Comparison of ENCODE assay signal across 10 cellular contexts in genomic region chr12:120886194-120887018, GRCh38. TPM values are rescaled to one million over a fixed set of nuclear protein-coding genes. Genes with fewer than 3 reads are reported as not detected.
A peak's percentile ranks its signal among the peaks of the same experiment; 100 is the strongest.
DNase-seq lines count a peak whose midpoint lies in the region; ATAC-seq and TF ChIP-seq lines count a peak whose summit lies in the region.
"Had no signal": no experiment of that assay in that cellular context is flagged by ENCODE, and none has a peak within 500 bp of the region (broad histone marks: within the 10 kb centered on the region; RNA-seq: fewer than 3 reads in every experiment).

No MANE protein-coding gene starts in this region.

- no peak overlapping the region for H3K23ac ChIP-seq in neuronal stem cell (ENCODE audit: low read depth, low read length, poor library complexity)

- H3K36me3 ChIP-seq in OCI-LY1 (ENCODE audit: insufficient read depth, low read length) (no peaks in the 10 kb centered on the region), neuronal stem cell (replicated peaks in 1 of 2; ENCODE audit: control insufficient read depth in 2 of 2, insufficient read depth in 2 of 2, low read length in 2 of 2) (no peaks in the 10 kb centered on the region)

- H3K4me2 ChIP-seq in OCI-LY1 (ENCODE audit: low read length) (peak overlapping the region; percentile 54), neuronal stem cell (ENCODE audit: insufficient read depth, low read length, poor library complexity, severe bottlenecking) (no peak overlapping the region)
- H3K4me2 ChIP-seq: hepatocyte had no signal

- no peak overlapping the region for H3K18ac ChIP-seq in neuronal stem cell (ENCODE audit: low read length)

- H3K9ac ChIP-seq in OCI-LY1 (ENCODE audit: low read length) (peak overlapping the region; percentile 4; the same call in 1 of the 2 replicates), neuronal stem cell (ENCODE audit: low read depth, low read length, poor library complexity) (no peak overlapping the region)

- CTCF ChIA-PET in activated CD4-positive, alpha-beta T cell treated with anti-CD3 and anti-CD28 coated beads, Interleukin-2, amount 10 ng/mL, durations not matched to agents 7 days and 5 days (lab: Charles Lee) = interaction anchor here (0.5 to 1.1 kb wide), 3 partner anchors 30 to 267 kb away, joined by 3 to 4 read pairs (median 4); no protein-coding TSS in a partner anchor

- H3K27ac ChIP-seq in OCI-LY1 (ENCODE audit: low read depth, low read length, poor library complexity, severe bottlenecking) (peak overlapping the region; percentile 38), neuronal stem cell (replicated peaks; ENCODE audit: low read length) (no peak overlapping the region)
- H3K27ac ChIP-seq: hepatocyte, VCaP had no signal

- H4K8ac ChIP-seq in neuronal stem cell (ENCODE audit: low read depth, low read length) = no peak overlapping the region

- no peak overlapping the region for H4K91ac ChIP-seq in neuronal stem cell (ENCODE audit: low read depth, low read length, poor library complexity)

- H2AK5ac ChIP-seq in neuronal stem cell (ENCODE audit: low read depth, low read length) = no peak overlapping the region

- H2BK5ac ChIP-seq in neuronal stem cell (ENCODE audit: low read length) = no peak overlapping the region

- H3K4me3 ChIP-seq in OCI-LY1 (ENCODE audit: low read depth, low read length, poor library complexity, severe bottlenecking) (peak overlapping the region; percentile 16), neuronal stem cell (ENCODE audit: low read length in 2 of 2) (no peak overlapping the region)
- H3K4me3 ChIP-seq: hepatocyte had no signal

- peak; percentile 81 for ATAC-seq in HG02678 (IDR thresholded peaks at IDR 0.05; ENCODE audit: unreplicated experiment)
- ATAC-seq in stimulated activated memory B cell treated with anti-CD40 and anti-IgM and Interleukin-4, amounts not matched to agents 10 μg/mL and 1 μg/mL and 100 μg/mL, for 72 hours = peak; percentile 95

- H3K9me2 ChIP-seq in OCI-LY1 (ENCODE audit: low read depth, low read length) = no peaks in the 10 kb centered on the region

- H3K79me1 ChIP-seq in neuronal stem cell (ENCODE audit: low read depth, low read length) = peaks cover 2% of the 10 kb centered on the region

- H4K20me1 ChIP-seq in OCI-LY1 (ENCODE audit: insufficient read depth, low read length) = no peaks in the 10 kb centered on the region

- H2BK12ac ChIP-seq in neuronal stem cell (ENCODE audit: low read length) = no peak overlapping the region

- no peak for TF ChIP-seq CTCF in OCI-LY1 (IDR thresholded peaks at IDR 0.05; ENCODE audit: low read length)

- peaks cover 83% of the 10 kb centered on the region for H3K79me2 ChIP-seq in OCI-LY1 (ENCODE audit: insufficient read depth, low read length)

- no CpG with 5 or more reads among the region's 4 CpGs for WGBS in neuronal stem cell (ENCODE audit: extremely low coverage in 2 of 2, insufficient read length in 2 of 2, insufficient replicate concordance in 1 of 2), 2 donors

- H3K9me3 ChIP-seq in OCI-LY1 (ENCODE audit: low read length) (no peaks in the 10 kb centered on the region), neuronal stem cell (replicated peaks in 1 of 2; ENCODE audit: control insufficient read depth in 2 of 2, insufficient read depth in 1 of 2, low read depth in 1 of 2, low read length in 2 of 2) (no peaks in the 10 kb centered on the region)

- H3K4ac ChIP-seq in neuronal stem cell (ENCODE audit: low read length) = no peak overlapping the region

- no peaks in the 10 kb centered on the region for H3K27me3 ChIP-seq in OCI-LY1 (ENCODE audit: insufficient read depth, low read length)
- H3K27me3 ChIP-seq in neuronal stem cell (ENCODE audit: control insufficient read depth in 3 of 3, insufficient read depth in 3 of 3, low read depth in 1 of 3, low read length in 3 of 3) = no peaks in the 10 kb centered on the region
- H3K27me3 ChIP-seq: hepatocyte had no signal

- peak overlapping the region; percentile 85 for H3K27ac Mint-ChIP-seq in activated CD4-positive, alpha-beta T cell treated with anti-CD3 and anti-CD28 coated beads, Interleukin-2, amount 10 ng/mL, durations not matched to agents 7 days and 5 days
- H3K27ac Mint-ChIP-seq in stimulated activated memory B cell treated with anti-CD40 and anti-IgM and Interleukin-4, amounts not matched to agents 10 μg/mL and 1 μg/mL and 100 μg/mL, for 72 hours = peak overlapping the region; percentile 80

- no peaks in the 10 kb centered on the region for H3K9me3 Mint-ChIP-seq in activated CD4-positive, alpha-beta T cell treated with anti-CD3 and anti-CD28 coated beads, Interleukin-2, amount 10 ng/mL, durations not matched to agents 7 days and 5 days
- no peaks in the 10 kb centered on the region for H3K9me3 Mint-ChIP-seq in stimulated activated memory B cell treated with anti-CD40 and anti-IgM and Interleukin-4, amounts not matched to agents 10 μg/mL and 1 μg/mL and 100 μg/mL, for 72 hours

- H3K4me3 Mint-ChIP-seq in activated CD4-positive, alpha-beta T cell treated with anti-CD3 and anti-CD28 coated beads, Interleukin-2, amount 10 ng/mL, durations not matched to agents 7 days and 5 days = peak overlapping the region; percentile 10
- peak overlapping the region; percentile 57 for H3K4me3 Mint-ChIP-seq in stimulated activated memory B cell treated with anti-CD40 and anti-IgM and Interleukin-4, amounts not matched to agents 10 μg/mL and 1 μg/mL and 100 μg/mL, for 72 hours

- DNase-seq in activated CD4-positive, alpha-beta T cell treated with anti-CD3 and anti-CD28 coated beads, Interleukin-2, amount 10 ng/mL, durations not matched to agents 7 days and 5 days = peak; percentile 18
- DNase-seq in activated CD4-positive, alpha-beta T cell treated with anti-CD3 and anti-CD28 coated beads, Interleukin-2, amount 50 U/mL, for 48 hours = no peak
- DNase-seq in neuronal stem cell (ENCODE audit: low spot score) (no peak), NCI-H2171 (lab: John Stamatoyannopoulos, UW) (no peak)
- no peak for DNase-seq in activated CD8-positive, alpha-beta memory T cell treated with anti-CD3 and anti-CD28 coated beads, Interleukin-2, amount 50 U/mL, for 4 hours

- H3K4me1 Mint-ChIP-seq in activated CD4-positive, alpha-beta T cell treated with anti-CD3 and anti-CD28 coated beads, Interleukin-2, amount 10 ng/mL, durations not matched to agents 7 days and 5 days = peaks cover 50% of the 10 kb centered on the region
- H3K4me1 Mint-ChIP-seq in stimulated activated memory B cell treated with anti-CD40 and anti-IgM and Interleukin-4, amounts not matched to agents 10 μg/mL and 1 μg/mL and 100 μg/mL, for 72 hours = peaks cover 49% of the 10 kb centered on the region

- POLR2A ChIA-PET in activated CD4-positive, alpha-beta T cell treated with anti-CD3 and anti-CD28 coated beads, Interleukin-2, amount 10 ng/mL, durations not matched to agents 7 days and 5 days (lab: Charles Lee) = interaction anchor here (0.6 to 1.1 kb wide), 3 partner anchors 17 to 510 kb away, joined by 3 to 6 read pairs (median 3); no protein-coding TSS in a partner anchor

- H3K27me3 Mint-ChIP-seq in activated CD4-positive, alpha-beta T cell treated with anti-CD3 and anti-CD28 coated beads, Interleukin-2, amount 10 ng/mL, durations not matched to agents 7 days and 5 days = no peaks in the 10 kb centered on the region
- H3K27me3 Mint-ChIP-seq in stimulated activated memory B cell treated with anti-CD40 and anti-IgM and Interleukin-4, amounts not matched to agents 10 μg/mL and 1 μg/mL and 100 μg/mL, for 72 hours = no peaks in the 10 kb centered on the region

- H3K36me3 Mint-ChIP-seq in activated CD4-positive, alpha-beta T cell treated with anti-CD3 and anti-CD28 coated beads, Interleukin-2, amount 10 ng/mL, durations not matched to agents 7 days and 5 days (ENCODE audit: low read depth) = peaks cover 7% of the 10 kb centered on the region
- H3K36me3 Mint-ChIP-seq in stimulated activated memory B cell treated with anti-CD40 and anti-IgM and Interleukin-4, amounts not matched to agents 10 μg/mL and 1 μg/mL and 100 μg/mL, for 72 hours = no peaks in the 10 kb centered on the region

- H2AFZ ChIP-seq in OCI-LY1 (ENCODE audit: low read length) (no peak overlapping the region), neuronal stem cell (ENCODE audit: low read length) (no peak overlapping the region)
- H2AFZ ChIP-seq: hepatocyte had no signal

- H2BK120ac ChIP-seq in neuronal stem cell (ENCODE audit: low read depth, low read length) = no peak overlapping the region

- no peaks in the 10 kb centered on the region for H3F3A ChIP-seq in OCI-LY1 (ENCODE audit: insufficient read depth, low read length)

- H3K4me1 ChIP-seq in OCI-LY1 (ENCODE audit: insufficient read depth, low read length, severe bottlenecking) (peaks cover 19% of the 10 kb centered on the region), neuronal stem cell (ENCODE audit: control insufficient read depth in 2 of 2, insufficient read depth in 1 of 2, low read depth in 1 of 2, low read length in 2 of 2) (peaks cover 0 to 5% of the 10 kb centered on the region in 2 donors)

- H2BK15ac ChIP-seq in neuronal stem cell (ENCODE audit: low read length) = no peak overlapping the region

- H3K14ac ChIP-seq in neuronal stem cell (ENCODE audit: low read length) = no peak overlapping the region

RNA-seq across cellular contexts. Expression of gene SPPL3, which starts 17.8 kb away (rescaled TPM):
- total RNA-seq in activated CD4-positive, alpha-beta T cell treated with anti-CD3 and anti-CD28 coated beads, Interleukin-2, amount 10 ng/mL, durations not matched to agents 7 days and 5 days = 10 to 100 TPM; 31.9 to 43.0 TPM
- polyA plus RNA-seq in neuronal stem cell (2013, experiment 1 of 2) = 50.8 TPM
- polyA plus RNA-seq in neuronal stem cell (2013, experiment 2 of 2) = 50.8 TPM
